ENCODE assay signal across 10 cellular contexts in genomic region chr12:52874573-52875435, GRCh38. TPM values are rescaled to one million over a fixed set of nuclear protein-coding genes. Genes with fewer than 3 reads are reported as not detected.
DNase-seq lines count a peak whose midpoint lies in the region; ATAC-seq and TF ChIP-seq lines count a peak whose summit lies in the region.
"Had no signal": no experiment of that assay in that cellular context is flagged by ENCODE, and none has a peak within 500 bp of the region (broad histone marks: within the 10 kb centered on the region; RNA-seq: fewer than 3 reads in every experiment).

No MANE protein-coding gene starts in this region.

- H3K23ac ChIP-seq in mesenchymal stem cell (ENCODE audit: low read length in 2 of 2), result no peak overlapping the region

- peak overlapping the region; percentile 95 for H3K27ac Mint-ChIP-seq in MCF 10A (ENCODE audit: low read depth, unreplicated experiment)

- peak overlapping the region; percentile 37 for H2BK15ac ChIP-seq in mesenchymal stem cell (ENCODE audit: low read depth, poor library complexity, severe bottlenecking)

- 83% methylated on average over 8 of the region's 10 CpGs for WGBS in mesenchymal stem cell
- 74% methylated on average over 10 of the region's 10 CpGs for whole genome bisulfite sequencing in urinary bladder

- no peaks in the 10 kb centered on the region for H3K9me3 ChIP-seq in mesenchymal stem cell (ENCODE audit: control insufficient read depth, low read length)

- TF ChIP-seq CTCF in MCF 10A (IDR thresholded peaks at IDR 0.05; ENCODE audit: unreplicated experiment), result no peak

- no peaks in the 10 kb centered on the region for H3K27me3 Mint-ChIP-seq in MCF 10A (ENCODE audit: insufficient read depth, unreplicated experiment)

- intact Hi-C loops in Right ventricle myocardium inferior (cut with DNase I) (no loop called here), left cardiac atrium (cut with DNase I) (loop anchor here (5.0 kb wide), 2 partner anchors 483 to 718 kb away; no protein-coding TSS in a partner anchor), MCF 10A (cut with micrococcal nuclease) (loop anchor here (5.0 to 10.0 kb wide), 2 partner anchors 548 to 660 kb away; no protein-coding TSS in a partner anchor)

- no peak overlapping the region for H3K27ac ChIP-seq in mesenchymal stem cell (ENCODE audit: low read length, poor library complexity, severe bottlenecking)
- H3K27ac ChIP-seq in urinary bladder (ENCODE audit: low read depth), result peak overlapping the region; percentile 71

- peak overlapping the region; percentile 82 for H3K4me2 ChIP-seq in mesenchymal stem cell (ENCODE audit: low read length, poor library complexity, severe bottlenecking)

- peak overlapping the region; percentile 73 for H3K9ac ChIP-seq in mesenchymal stem cell (ENCODE audit: low read length)

- peak overlapping the region; percentile 30 to 41 for H3K4ac ChIP-seq in mesenchymal stem cell (ENCODE audit: low read depth in 1 of 2, low read length in 2 of 2)

- no peaks in the 10 kb centered on the region for H3K36me3 ChIP-seq in mesenchymal stem cell (ENCODE audit: control insufficient read depth in 1 of 2, insufficient read depth in 2 of 2, low read depth in 1 of 2, low read length in 2 of 2)
- H3K36me3 ChIP-seq in urinary bladder (ENCODE audit: insufficient read depth), result no peaks in the 10 kb centered on the region

- H3K4me3 Mint-ChIP-seq in MCF 10A (ENCODE audit: unreplicated experiment), result peak overlapping the region; percentile 55

- H3K36me3 Mint-ChIP-seq in MCF 10A (ENCODE audit: insufficient read depth, unreplicated experiment), result peaks cover 6% of the 10 kb centered on the region

- H3K4me3 ChIP-seq in mesenchymal stem cell (ENCODE audit: insufficient read depth in 1 of 2, low read depth in 1 of 2, low read length in 2 of 2) (peak overlapping the region in 1 of 2 experiments; percentile 59), urinary bladder (ENCODE audit: low read depth, low read length) (no peak overlapping the region)

- H2AK5ac ChIP-seq in mesenchymal stem cell (ENCODE audit: low read length, severe bottlenecking), result peak overlapping the region; percentile 17

- POLR2A ChIA-PET in MCF 10A (lab: Yijun Ruan, JAX), result interaction anchor here (0.6 to 17.0 kb wide), 19 partner anchors 14 to 742 kb away, joined by 3 to 675 read pairs (median 5); partner anchors contain the start of genes EIF4B, KRT5 and KRT6A

- no peaks in the 10 kb centered on the region for H3K9me3 Mint-ChIP-seq in MCF 10A (ENCODE audit: unreplicated experiment)

- H2BK5ac ChIP-seq in mesenchymal stem cell (ENCODE audit: low read depth, low read length, poor library complexity, severe bottlenecking), result no peak overlapping the region

- peak overlapping the region; percentile 64 for H4K91ac ChIP-seq in mesenchymal stem cell (ENCODE audit: low read length)

- peak overlapping the region in 1 of 2 experiments; percentile 29 for H2BK12ac ChIP-seq in mesenchymal stem cell (ENCODE audit: low read length in 2 of 2)

- H3K27me3 ChIP-seq in mesenchymal stem cell (ENCODE audit: control insufficient read depth in 1 of 2, insufficient read depth in 1 of 2, low read length in 2 of 2), result no peaks in the 10 kb centered on the region

- peak overlapping the region; percentile 54 to 58 for H3K18ac ChIP-seq in mesenchymal stem cell (ENCODE audit: low read depth in 1 of 2, low read length in 2 of 2)

- CTCF ChIA-PET in MCF 10A (lab: Yijun Ruan, JAX), result interaction anchor here (0.6 to 16.4 kb wide), 10 partner anchors 10 to 726 kb away, joined by 3 to 366 read pairs (median 16); partner anchors contain the start of genes KRT5 and KRT85

- H3K4me1 ChIP-seq in mesenchymal stem cell (ENCODE audit: control insufficient read depth, insufficient read depth, low read depth, low read length) (peaks cover 45% of the 10 kb centered on the region), urinary bladder (ENCODE audit: insufficient read depth) (no peaks in the 10 kb centered on the region)

- TSS peak; percentile 81 for BruUV-seq in MCF 10A (replicated peaks; lab: Mats Ljungman, UMichigan)

- no peak for ATAC-seq in Right ventricle myocardium inferior
- ATAC-seq in left cardiac atrium, result no peak
- no peak for ATAC-seq in esophagus mucosa
- no peak for ATAC-seq in HG03457 (IDR thresholded peaks at IDR 0.05; ENCODE audit: unreplicated experiment)

- DNase-seq in Right ventricle myocardium inferior (ENCODE audit: missing footprints) (peak; percentile 22), left cardiac atrium (no peak), MCF 10A (ENCODE audit: unreplicated experiment) (peak; percentile 50), mesenchymal stem cell (no peak), NCI-H1105 treated with DMSO at 0.1 percent for 48 hours (lab: John Stamatoyannopoulos, UW) (no peak)

- H3K79me1 ChIP-seq in mesenchymal stem cell (replicated peaks; ENCODE audit: low read length, poor library complexity, severe bottlenecking), result no peaks in the 10 kb centered on the region

- H2AFZ ChIP-seq in mesenchymal stem cell (ENCODE audit: low read depth, low read length), result no peak overlapping the region

- H4K8ac ChIP-seq in mesenchymal stem cell (ENCODE audit: low read length), result peak overlapping the region; percentile 35

- peaks cover 91% of the 10 kb centered on the region for H3K4me1 Mint-ChIP-seq in MCF 10A (ENCODE audit: insufficient read depth, unreplicated experiment)

- H2BK120ac ChIP-seq in mesenchymal stem cell (ENCODE audit: low read depth, low read length), result peak overlapping the region; percentile 61

- H3K14ac ChIP-seq in mesenchymal stem cell (ENCODE audit: low read length in 2 of 2), result no peak overlapping the region

RNA-seq across cellular contexts. Expression of gene KRT78, which starts 26.0 kb away (rescaled TPM):
- not detected for total RNA-seq in Right ventricle myocardium inferior
- not detected for total RNA-seq in left cardiac atrium
- not detected in 2 replicates for total RNA-seq in MCF 10A (2022)
- not detected for polyA plus RNA-seq in mesenchymal stem cell (2013, experiment 1 of 2)
- polyA plus RNA-seq in mesenchymal stem cell (2013, experiment 2 of 2), result not detected
- not detected for total RNA-seq in urinary bladder
- not detected for polyA plus RNA-seq in urinary bladder
- total RNA-seq in esophagus mucosa, result 291 TPM
- total RNA-seq: Daoy, liver had no signal

RNA-seq across cellular contexts. Expression of gene KRT8, which starts 30.1 kb away (rescaled TPM):
- total RNA-seq in Right ventricle myocardium inferior (117 TPM), left cardiac atrium (100 to 1,000 TPM; 194 to 233 TPM), MCF 10A (2022) (179 and 230 TPM in 2 replicates), urinary bladder (96.2 TPM), esophagus mucosa (40.1 TPM)
- polyA plus RNA-seq in mesenchymal stem cell (2013, experiment 1 of 2), result 1,135 TPM
- 1,108 TPM for polyA plus RNA-seq in mesenchymal stem cell (2013, experiment 2 of 2)
- polyA plus RNA-seq in urinary bladder, result 202 TPM

RNA-seq across cellular contexts. Expression of gene KRT79, which starts 40.7 kb away (rescaled TPM):
- not detected for total RNA-seq in Right ventricle myocardium inferior
- under 1 TPM; 0.16 to 0.77 TPM for total RNA-seq in left cardiac atrium
- not detected in 2 replicates for total RNA-seq in MCF 10A (2022)
- not detected for polyA plus RNA-seq in mesenchymal stem cell (2013, experiment 1 of 2)
- 0.03 TPM for polyA plus RNA-seq in mesenchymal stem cell (2013, experiment 2 of 2)
- total RNA-seq in urinary bladder, result not detected
- not detected for polyA plus RNA-seq in urinary bladder
- 0.32 TPM for total RNA-seq in esophagus mucosa
- total RNA-seq: liver had no signal
- polyA plus RNA-seq: liver had no signal

Comparison
In these comparisons a context has a peak if more than half of its experiments do, and no peak if none do; other contexts are left out.
1. DNase-seq: peak in Right ventricle myocardium inferior (single experiment) and MCF 10A (single experiment); none in left cardiac atrium (single experiment), mesenchymal stem cell (single experiment) and NCI-H1105 treated with DMSO at 0.1 percent for 48 hours (single experiment).
2. RNA of gene KRT78, which starts 26.0 kb away (total RNA-seq): 291 TPM in esophagus mucosa (single experiment); not detected in MCF 10A, not detected in Right ventricle myocardium inferior (single experiment), not detected in left cardiac atrium and not detected in urinary bladder (single experiment); every median in the first group is over 100 times any median in the second.